In the genomic region with DNA sequence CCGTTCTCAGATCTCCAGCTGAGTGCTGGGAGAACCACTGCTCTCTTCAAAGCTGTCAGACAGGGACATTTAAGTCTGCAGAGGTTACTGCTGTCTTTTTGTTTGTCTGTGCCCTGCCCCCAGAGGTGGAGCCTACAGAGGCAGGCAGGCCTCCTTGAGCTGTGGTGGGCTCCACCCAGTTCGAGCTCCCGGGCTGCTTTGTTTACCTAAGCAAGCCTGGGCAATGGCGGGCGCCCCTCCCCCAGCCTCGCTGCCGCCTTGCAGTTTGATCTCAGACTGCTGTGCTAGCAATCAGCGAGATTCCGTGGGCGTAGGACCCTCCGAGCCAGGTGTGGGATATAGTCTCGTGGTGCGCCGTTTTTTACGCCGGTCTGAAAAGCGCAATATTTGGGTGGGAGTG, we compare ENCODE assay signal across 2 cellular contexts.
A peak's percentile ranks its signal among the peaks of the same experiment; 100 is the strongest.
TF ChIP-seq lines count a peak whose summit lies in the region.
"Not testable (repeated sequence)": the region's sequence is repeated elsewhere in the genome, so short reads cannot be mapped to it uniquely, and the experiment has no call there.

No MANE protein-coding gene starts in this region.

TF ChIP-seq in HEK293, 187 proteins besides CTCF, POLR2A, EP300 and RAD21 (continued from another document):
- TF ChIP-seq ZEB2 (tag by site-specific recombination; IDR thresholded peaks at IDR 0.05): 0 out of 2 replicates have a peak, but pooled peaks have one; percentile 35

TF ChIP-seq in HepG2, 621 proteins besides CTCF, POLR2A, EP300 and RAD21 (continued from another document):
- TF ChIP-seq, protein P1, sequence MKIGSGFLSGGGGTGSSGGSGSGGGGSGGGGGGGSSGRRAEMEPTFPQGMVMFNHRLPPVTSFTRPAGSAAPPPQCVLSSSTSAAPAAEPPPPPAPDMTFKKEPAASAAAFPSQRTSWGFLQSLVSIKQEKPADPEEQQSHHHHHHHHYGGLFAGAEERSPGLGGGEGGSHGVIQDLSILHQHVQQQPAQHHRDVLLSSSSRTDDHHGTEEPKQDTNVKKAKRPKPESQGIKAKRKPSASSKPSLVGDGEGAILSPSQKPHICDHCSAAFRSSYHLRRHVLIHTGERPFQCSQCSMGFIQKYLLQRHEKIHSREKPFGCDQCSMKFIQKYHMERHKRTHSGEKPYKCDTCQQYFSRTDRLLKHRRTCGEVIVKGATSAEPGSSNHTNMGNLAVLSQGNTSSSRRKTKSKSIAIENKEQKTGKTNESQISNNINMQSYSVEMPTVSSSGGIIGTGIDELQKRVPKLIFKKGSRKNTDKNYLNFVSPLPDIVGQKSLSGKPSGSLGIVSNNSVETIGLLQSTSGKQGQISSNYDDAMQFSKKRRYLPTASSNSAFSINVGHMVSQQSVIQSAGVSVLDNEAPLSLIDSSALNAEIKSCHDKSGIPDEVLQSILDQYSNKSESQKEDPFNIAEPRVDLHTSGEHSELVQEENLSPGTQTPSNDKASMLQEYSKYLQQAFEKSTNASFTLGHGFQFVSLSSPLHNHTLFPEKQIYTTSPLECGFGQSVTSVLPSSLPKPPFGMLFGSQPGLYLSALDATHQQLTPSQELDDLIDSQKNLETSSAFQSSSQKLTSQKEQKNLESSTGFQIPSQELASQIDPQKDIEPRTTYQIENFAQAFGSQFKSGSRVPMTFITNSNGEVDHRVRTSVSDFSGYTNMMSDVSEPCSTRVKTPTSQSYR (CRISPR knock-in tag; IDR thresholded peaks at IDR 0.05; ENCODE audit: borderline replicate concordance): peak; percentile 80; the same call in 1 of the 2 replicates
- not testable (repeated sequence) for TF ChIP-seq FOXA1 (IDR thresholded peaks at IDR 0.05)
- peak; percentile 75 for TF ChIP-seq FOXA1 (CRISPR knock-in tag; IDR thresholded peaks at IDR 0.05)
TF ChIP-seq in HepG2: peak in this region for 4; not testable (repeated sequence) for 617.
